In genomic region chr18:70338890-70339289, GRCh38 we compare ENCODE assay signal across 22 cellular contexts.
"Had no signal": no experiment of that assay in that cellular context is flagged by ENCODE, and none has a peak within 500 bp of the region (broad histone marks: within the 10 kb centered on the region; RNA-seq: fewer than 3 reads in every experiment).

No MANE protein-coding gene starts in this region.

- H3K27me3 Mint-ChIP-seq: activated CD4-positive, alpha-beta memory T cell treated with anti-CD3 and anti-CD28 coated beads for 36 hours; activated CD4-positive, alpha-beta T cell treated with anti-CD3 and anti-CD28 coated beads, Interleukin-2, amount 10 ng/mL, durations not matched to agents 7 days and 5 days; activated naive CD4-positive, alpha-beta T cell treated with anti-CD3 and anti-CD28 coated beads, Interleukin-2, amount 10 ng/mL, durations not matched to agents 7 days and 5 days; activated naive CD8-positive, alpha-beta T cell treated with anti-CD3 and anti-CD28 coated beads for 36 hours; activated T-helper 17 cell treated with anti-CD3 and anti-CD28 coated beads, Interleukin-2, amount 50 U/mL, for 72 hours had no signal

- H3K27ac Mint-ChIP-seq: activated CD4-positive, alpha-beta memory T cell treated with anti-CD3 and anti-CD28 coated beads for 36 hours; activated CD4-positive, alpha-beta T cell treated with anti-CD3 and anti-CD28 coated beads, Interleukin-2, amount 10 ng/mL, durations not matched to agents 7 days and 5 days; activated naive CD4-positive, alpha-beta T cell treated with anti-CD3 and anti-CD28 coated beads, Interleukin-2, amount 10 ng/mL, durations not matched to agents 7 days and 5 days; activated naive CD8-positive, alpha-beta T cell treated with anti-CD3 and anti-CD28 coated beads for 36 hours; activated T-helper 17 cell treated with anti-CD3 and anti-CD28 coated beads, Interleukin-2, amount 50 U/mL, for 72 hours had no signal

- H3K36me3 Mint-ChIP-seq: activated CD4-positive, alpha-beta memory T cell treated with anti-CD3 and anti-CD28 coated beads for 36 hours; activated naive CD4-positive, alpha-beta T cell treated with anti-CD3 and anti-CD28 coated beads, Interleukin-2, amount 10 ng/mL, durations not matched to agents 7 days and 5 days; activated naive CD8-positive, alpha-beta T cell treated with anti-CD3 and anti-CD28 coated beads for 36 hours had no signal

- H3K4me2 ChIP-seq: SK-N-SH had no signal

- DNase-seq: activated CD4-positive, alpha-beta memory T cell treated with anti-CD3 and anti-CD28 coated beads for 36 hours; activated CD4-positive, alpha-beta T cell treated with anti-CD3 and anti-CD28 coated beads, Interleukin-2, amount 10 ng/mL, durations not matched to agents 7 days and 5 days; activated CD4-positive, CD25-positive, alpha-beta regulatory T cell; activated CD8-positive, alpha-beta memory T cell treated with anti-CD3 and anti-CD28 coated beads for 24 hours; activated gamma-delta T cell; activated naive CD4-positive, alpha-beta T cell treated with anti-CD3 and anti-CD28 coated beads, Interleukin-2, amount 10 ng/mL, durations not matched to agents 7 days and 5 days; activated naive CD8-positive, alpha-beta T cell treated with anti-CD3 and anti-CD28 coated beads for 36 hours; activated T-cell treated with anti-CD3 and anti-CD28 coated beads, Interleukin-2, amount 50 U/mL, for 48 hours; KG1; NCI-H1048; NCI-H146; NCI-H187 treated with DMSO at 0.1 percent for 48 hours; NCI-H2081 treated with DMSO at 0.1 percent for 48 hours; NCI-H446; NCI-H524; PC-3; RPMI8226; SK-N-SH; T-helper 1 cell had no signal

- H3K4me1 Mint-ChIP-seq: activated CD4-positive, alpha-beta T cell treated with anti-CD3 and anti-CD28 coated beads, Interleukin-2, amount 10 ng/mL, durations not matched to agents 7 days and 5 days; activated naive CD4-positive, alpha-beta T cell treated with anti-CD3 and anti-CD28 coated beads, Interleukin-2, amount 10 ng/mL, durations not matched to agents 7 days and 5 days; activated naive CD8-positive, alpha-beta T cell treated with anti-CD3 and anti-CD28 coated beads for 36 hours; activated T-helper 17 cell treated with anti-CD3 and anti-CD28 coated beads, Interleukin-2, amount 50 U/mL, for 72 hours had no signal

- H3K27ac ChIP-seq: VCaP had no signal

- H3K9me3 Mint-ChIP-seq: activated CD4-positive, alpha-beta T cell treated with anti-CD3 and anti-CD28 coated beads, Interleukin-2, amount 10 ng/mL, durations not matched to agents 7 days and 5 days; activated naive CD4-positive, alpha-beta T cell treated with anti-CD3 and anti-CD28 coated beads, Interleukin-2, amount 10 ng/mL, durations not matched to agents 7 days and 5 days; activated T-helper 17 cell treated with anti-CD3 and anti-CD28 coated beads, Interleukin-2, amount 50 U/mL, for 72 hours had no signal

- ATAC-seq: activated T-helper 17 cell treated with anti-CD3 and anti-CD28 coated beads, Interleukin-2, amount 50 U/mL, for 72 hours; PC-3; Right ventricle myocardium inferior had no signal

- H3K9me3 ChIP-seq: SK-N-SH had no signal

- H3K4me3 Mint-ChIP-seq: activated CD4-positive, alpha-beta memory T cell treated with anti-CD3 and anti-CD28 coated beads for 36 hours; activated CD4-positive, alpha-beta T cell treated with anti-CD3 and anti-CD28 coated beads, Interleukin-2, amount 10 ng/mL, durations not matched to agents 7 days and 5 days; activated naive CD4-positive, alpha-beta T cell treated with anti-CD3 and anti-CD28 coated beads, Interleukin-2, amount 10 ng/mL, durations not matched to agents 7 days and 5 days; activated naive CD8-positive, alpha-beta T cell treated with anti-CD3 and anti-CD28 coated beads for 36 hours; activated T-helper 17 cell treated with anti-CD3 and anti-CD28 coated beads, Interleukin-2, amount 50 U/mL, for 72 hours had no signal

- H3K9me2 ChIP-seq: SK-N-SH had no signal

- H3K9ac ChIP-seq: SK-N-SH had no signal
